Comparison of ENCODE assay signal across 1 cellular context in genomic region chr7:143504215-143504936, GRCh38.
TF ChIP-seq lines count a peak whose summit lies in the region.

No MANE protein-coding gene starts in this region.

TF ChIP-seq in K562, 482 proteins besides CTCF, POLR2A, EP300 and RAD21 (continued from another document and continues in another):
- TF ChIP-seq ZNF639 (CRISPR knock-in tag; conservative IDR thresholded peaks at IDR 0.05 in 1 of 2, IDR thresholded peaks at IDR 0.05 in 1 of 2) (peak in 1 of 2 experiments; percentile 73; a peak in 2 of 4 replicates), PHF20 (IDR thresholded peaks at IDR 0.05; ENCODE audit: partially characterized antibody) (no peak), ZNF436 (CRISPR knock-in tag; IDR thresholded peaks at IDR 0.05) (no peak), ZNF507 (tag; conservative IDR thresholded peaks at IDR 0.05) (no peak), SREBF1 (IDR thresholded peaks at IDR 0.05; ENCODE audit: borderline replicate concordance, low read depth, low read length) (0 out of 2 replicates have a peak, but pooled peaks have one; percentile 17), TBL1XR1 (IDR thresholded peaks at IDR 0.05; ENCODE audit: low read length in 2 of 2) (peak; percentile 58 to 87; a peak in 3 of 4 replicates), COPS2 (conservative IDR thresholded peaks at IDR 0.05) (no peak), E2F8 (IDR thresholded peaks at IDR 0.05; ENCODE audit: low read depth, partially characterized antibody) (no peak), MGA (IDR thresholded peaks at IDR 0.05) (no peak), RNF219 (CRISPR knock-in tag; IDR thresholded peaks at IDR 0.05) (no peak), NONO (IDR thresholded peaks at IDR 0.05; ENCODE audit: low read depth in 2 of 2, low read length in 1 of 2) (peak in 1 of 2 experiments; percentile 41; a peak in 1 of 4 replicates), FOSL1 (tag; conservative IDR thresholded peaks at IDR 0.05) (peak; percentile 99), RB1 (IDR thresholded peaks at IDR 0.05; ENCODE audit: low read depth) (no peak), ZNF316 (IDR thresholded peaks at IDR 0.05) (no peak), ETS1 (conservative IDR thresholded peaks at IDR 0.05; ENCODE audit: control insufficient read depth, low read depth, low read length) (no peak; the same call in 1 of the 2 replicates), NEUROD1 (IDR thresholded peaks at IDR 0.05; ENCODE audit: borderline replicate concordance, low read depth, low read length, partially characterized antibody) (peak; percentile 88), BACH1 (tag; IDR thresholded peaks at IDR 0.05) (peak; percentile 62; the same call in 1 of the 2 replicates), CSDE1 (IDR thresholded peaks at IDR 0.05) (no peak), TCF7L2 (IDR thresholded peaks at IDR 0.05; ENCODE audit: low read depth, low read length) (no peak), NELFE (IDR thresholded peaks at IDR 0.05; ENCODE audit: insufficient read depth, insufficient read length) (no peak), ZNF444 (CRISPR knock-in tag; IDR thresholded peaks at IDR 0.05) (no peak), STAT5A (IDR thresholded peaks at IDR 0.05; ENCODE audit: borderline replicate concordance, low read length) (peak; percentile 99), ZKSCAN3 (CRISPR knock-in tag; IDR thresholded peaks at IDR 0.05) (no peak), RBM14 (IDR thresholded peaks at IDR 0.05; ENCODE audit: borderline replicate concordance, insufficient read depth, low read depth, low read length) (no peak)
